ENCODE assay signal across 12 cellular contexts in the genomic region with DNA sequence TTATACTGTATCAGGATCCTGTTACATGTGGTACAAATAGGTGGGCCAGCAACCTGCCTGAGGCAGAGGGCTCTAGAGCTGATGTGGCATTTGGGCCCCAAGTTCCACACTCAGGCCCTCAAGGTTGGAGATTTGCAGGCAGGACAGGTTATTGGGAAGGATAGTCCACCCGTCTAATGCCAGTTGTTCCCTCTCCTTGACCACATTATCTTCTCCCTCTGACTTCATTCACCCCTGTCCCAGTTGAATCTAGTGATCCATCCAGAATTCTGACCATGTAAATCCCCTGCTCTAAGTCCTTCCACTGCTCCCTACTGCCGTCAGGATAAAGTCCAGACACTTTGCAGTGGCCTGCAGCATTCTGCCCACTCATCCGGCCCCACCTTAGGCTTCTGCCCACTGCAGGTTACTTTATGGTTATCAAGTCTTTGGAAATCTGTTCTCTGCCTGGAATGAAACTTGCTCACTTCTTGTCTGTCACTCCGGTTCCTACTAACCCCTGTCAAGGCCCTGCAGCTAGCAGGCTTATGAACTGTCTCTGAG. TPM values are rescaled to one million over a fixed set of nuclear protein-coding genes. Genes with fewer than 3 reads are reported as not detected.
DNase-seq lines count a peak whose midpoint lies in the region; ATAC-seq and TF ChIP-seq lines count a peak whose summit lies in the region.
"Had no signal": no experiment of that assay in that cellular context is flagged by ENCODE, and none has a peak within 500 bp of the region (broad histone marks: within the 10 kb centered on the region; RNA-seq: fewer than 3 reads in every experiment).

No MANE protein-coding gene starts in this region.

- TF ChIP-seq CTCF in lower lobe of right lung (IDR thresholded peaks at IDR 0.05) (no peak), GM13977 (IDR thresholded peaks at IDR 0.05; ENCODE audit: extremely low read depth, insufficient read depth, missing control alignments) (no peak)

- in situ Hi-C loops in GM13977 (cut with MboI; ENCODE audit: low pct_unique_long_range_greater_than_20kb, low sequenced_read_pairs, unreplicated experiment): no loop called here

- H3K27ac Mint-ChIP-seq in T-helper 1 cell treated with Interleukin-12 subunit alpha and Interleukin-12 subunit beta and Interleukin-4 antibody, amounts not matched to agents 30 μg/mL and 1 μg/mL, for 36 hours: peak overlapping the region; percentile 89
- H3K27ac Mint-ChIP-seq in activated naive CD8-positive, alpha-beta T cell: peak overlapping the region; percentile 92

- H3K9ac ChIP-seq in stomach smooth muscle (ENCODE audit: low read length in 2 of 2): peak overlapping the region in 1 of 2 donors; percentile 99

- H3K9me3 ChIP-seq in lower lobe of right lung: no peaks in the 10 kb centered on the region
- H3K9me3 ChIP-seq in stomach smooth muscle (ENCODE audit: control insufficient read depth in 2 of 2, low read length in 2 of 2): no peaks in the 10 kb centered on the region

- no peaks in the 10 kb centered on the region for H3K9me3 Mint-ChIP-seq in T-helper 1 cell treated with Interleukin-12 subunit alpha and Interleukin-12 subunit beta and Interleukin-4 antibody, amounts not matched to agents 30 μg/mL and 1 μg/mL, for 36 hours
- H3K9me3 Mint-ChIP-seq in activated naive CD8-positive, alpha-beta T cell (ENCODE audit: low read depth): no peaks in the 10 kb centered on the region
- H3K9me3 Mint-ChIP-seq: stimulated activated naive CD8-positive, alpha-beta T cell treated with anti-CD3 and anti-CD28 coated beads, Interleukin-15, amount 100 ng/mL, for 72 hours had no signal

- H3K4me3 ChIP-seq in lower lobe of right lung (no peak overlapping the region), stomach smooth muscle (ENCODE audit: low read length in 2 of 2) (peak overlapping the region in 1 of 2 donors; percentile 88)
- H3K4me3 ChIP-seq: GM23248 had no signal

- ATAC-seq in lower lobe of right lung (no peak), GM19324 (IDR thresholded peaks at IDR 0.05; ENCODE audit: low FRiP score, unreplicated experiment) (no peak), GM18861 (IDR thresholded peaks at IDR 0.05; ENCODE audit: unreplicated experiment) (no peak)
- ATAC-seq: Panc1; stimulated activated naive CD8-positive, alpha-beta T cell treated with anti-CD3 and anti-CD28 coated beads, Interleukin-15, amount 100 ng/mL, for 72 hours had no signal

- peaks cover 6% of the 10 kb centered on the region for H3K36me3 ChIP-seq in lower lobe of right lung
- peaks cover under 1 to 5% of the 10 kb centered on the region in 2 donors for H3K36me3 ChIP-seq in stomach smooth muscle (ENCODE audit: control insufficient read depth in 2 of 2, insufficient read depth in 2 of 2, low read length in 2 of 2)

- H3K27me3 ChIP-seq in lower lobe of right lung (ENCODE audit: low read depth) (no peaks in the 10 kb centered on the region), stomach smooth muscle (ENCODE audit: control insufficient read depth in 1 of 2, insufficient read depth in 2 of 2, low read length in 2 of 2) (no peaks in the 10 kb centered on the region)

- H3K36me3 Mint-ChIP-seq in T-helper 1 cell treated with Interleukin-12 subunit alpha and Interleukin-12 subunit beta and Interleukin-4 antibody, amounts not matched to agents 30 μg/mL and 1 μg/mL, for 36 hours (ENCODE audit: low read depth): peaks cover 10% of the 10 kb centered on the region
- peaks cover 3% of the 10 kb centered on the region for H3K36me3 Mint-ChIP-seq in activated naive CD8-positive, alpha-beta T cell

- peaks cover 63% of the 10 kb centered on the region for H3K4me1 Mint-ChIP-seq in T-helper 1 cell treated with Interleukin-12 subunit alpha and Interleukin-12 subunit beta and Interleukin-4 antibody, amounts not matched to agents 30 μg/mL and 1 μg/mL, for 36 hours (ENCODE audit: low read depth)
- H3K4me1 Mint-ChIP-seq in activated naive CD8-positive, alpha-beta T cell (ENCODE audit: low read depth): peaks cover 73% of the 10 kb centered on the region

- intact Hi-C loops in lower lobe of right lung (cut with DNase I): no loop called here

- H3K27ac ChIP-seq in lower lobe of right lung (peak overlapping the region; percentile 99), stomach smooth muscle (ENCODE audit: low read length) (peak overlapping the region; percentile 97)

- DNase-seq in T-helper 1 cell: no peak
- no peak for DNase-seq in lower lobe of right lung
- DNase-seq in GM13977 (ENCODE audit: low spot score): no peak
- DNase-seq: 8988T; stimulated activated naive CD8-positive, alpha-beta T cell treated with anti-CD3 and anti-CD28 coated beads, Interleukin-15, amount 100 ng/mL, for 72 hours had no signal

- H3K4me1 ChIP-seq in lower lobe of right lung: peaks cover 78% of the 10 kb centered on the region
- peaks cover 28% of the 10 kb centered on the region for H3K4me1 ChIP-seq in stomach smooth muscle (ENCODE audit: control insufficient read depth, insufficient read depth, low read length)

- H3K4me3 Mint-ChIP-seq in T-helper 1 cell treated with Interleukin-12 subunit alpha and Interleukin-12 subunit beta and Interleukin-4 antibody, amounts not matched to agents 30 μg/mL and 1 μg/mL, for 36 hours: no peak overlapping the region
- H3K4me3 Mint-ChIP-seq in activated naive CD8-positive, alpha-beta T cell: peak overlapping the region; percentile 85

- no peaks in the 10 kb centered on the region for H3K27me3 Mint-ChIP-seq in T-helper 1 cell treated with Interleukin-12 subunit alpha and Interleukin-12 subunit beta and Interleukin-4 antibody, amounts not matched to agents 30 μg/mL and 1 μg/mL, for 36 hours (ENCODE audit: low read depth)
- no peaks in the 10 kb centered on the region for H3K27me3 Mint-ChIP-seq in activated naive CD8-positive, alpha-beta T cell
- H3K27me3 Mint-ChIP-seq: stimulated activated naive CD8-positive, alpha-beta T cell treated with anti-CD3 and anti-CD28 coated beads, Interleukin-15, amount 100 ng/mL, for 72 hours had no signal

RNA-seq across cellular contexts. Expression of a gene that starts 1.9 kb away (rescaled TPM):
- 61.6 TPM for total RNA-seq in lower lobe of right lung
